Comparison of ENCODE assay signal across 1 cellular context in genomic region chr6:106847116-106847515, GRCh38.
TF ChIP-seq lines count a peak whose summit lies in the region.

No MANE protein-coding gene starts in this region.

TF ChIP-seq in K562, 482 proteins besides CTCF, POLR2A, EP300 and RAD21 (continued from another document and continues in another):
- TF ChIP-seq MAFK (IDR thresholded peaks at IDR 0.05; ENCODE audit: low read length) = no peak
- TF ChIP-seq, protein P1, sequence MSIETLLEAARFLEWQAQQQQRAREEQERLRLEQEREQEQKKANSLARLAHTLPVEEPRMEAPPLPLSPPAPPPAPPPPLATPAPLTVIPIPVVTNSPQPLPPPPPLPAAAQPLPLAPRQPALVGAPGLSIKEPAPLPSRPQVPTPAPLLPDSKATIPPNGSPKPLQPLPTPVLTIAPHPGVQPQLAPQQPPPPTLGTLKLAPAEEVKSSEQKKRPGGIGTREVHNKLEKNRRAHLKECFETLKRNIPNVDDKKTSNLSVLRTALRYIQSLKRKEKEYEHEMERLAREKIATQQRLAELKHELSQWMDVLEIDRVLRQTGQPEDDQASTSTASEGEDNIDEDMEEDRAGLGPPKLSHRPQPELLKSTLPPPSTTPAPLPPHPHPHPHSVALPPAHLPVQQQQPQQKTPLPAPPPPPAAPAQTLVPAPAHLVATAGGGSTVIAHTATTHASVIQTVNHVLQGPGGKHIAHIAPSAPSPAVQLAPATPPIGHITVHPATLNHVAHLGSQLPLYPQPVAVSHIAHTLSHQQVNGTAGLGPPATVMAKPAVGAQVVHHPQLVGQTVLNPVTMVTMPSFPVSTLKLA (conservative IDR thresholded peaks at IDR 0.05) = peak; percentile 92 to 94
- TF ChIP-seq, protein P2, sequence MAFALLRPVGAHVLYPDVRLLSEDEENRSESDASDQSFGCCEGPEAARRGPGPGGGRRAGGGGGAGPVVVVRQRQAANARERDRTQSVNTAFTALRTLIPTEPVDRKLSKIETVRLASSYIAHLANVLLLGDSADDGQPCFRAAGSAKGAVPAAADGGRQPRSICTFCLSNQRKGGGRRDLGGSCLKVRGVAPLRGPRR (CRISPR knock-in tag; IDR thresholded peaks at IDR 0.05) = no peak
- TF ChIP-seq, protein P3, sequence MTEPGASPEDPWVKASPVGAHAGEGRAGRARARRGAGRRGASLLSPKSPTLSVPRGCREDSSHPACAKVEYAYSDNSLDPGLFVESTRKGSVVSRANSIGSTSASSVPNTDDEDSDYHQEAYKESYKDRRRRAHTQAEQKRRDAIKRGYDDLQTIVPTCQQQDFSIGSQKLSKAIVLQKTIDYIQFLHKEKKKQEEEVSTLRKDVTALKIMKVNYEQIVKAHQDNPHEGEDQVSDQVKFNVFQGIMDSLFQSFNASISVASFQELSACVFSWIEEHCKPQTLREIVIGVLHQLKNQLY (CRISPR knock-in tag; conservative IDR thresholded peaks at IDR 0.05) = no peak
- no peak for TF ChIP-seq LCOR (CRISPR knock-in tag; IDR thresholded peaks at IDR 0.05)
- TF ChIP-seq FOXA3 (CRISPR knock-in tag; conservative IDR thresholded peaks at IDR 0.05 in 1 of 2, IDR thresholded peaks at IDR 0.05 in 1 of 2) = peak in 1 of 2 experiments; percentile 45; a peak in 2 of 4 replicates
- no peak for TF ChIP-seq CEBPG (CRISPR knock-in tag; IDR thresholded peaks at IDR 0.05)
- TF ChIP-seq CEBPG (tag; conservative IDR thresholded peaks at IDR 0.05 in 1 of 2, IDR thresholded peaks at IDR 0.05 in 1 of 2) = no peak
- TF ChIP-seq E2F1 (CRISPR knock-in tag; IDR thresholded peaks at IDR 0.05) = no peak
- 0 out of 2 replicates have a peak, but pooled peaks have one; percentile 34 for TF ChIP-seq NCOR1 (IDR thresholded peaks at IDR 0.05)
- TF ChIP-seq VEZF1 (CRISPR knock-in tag; IDR thresholded peaks at IDR 0.05) = peak; percentile 66; the same call in 1 of the 2 replicates
- TF ChIP-seq MECOM (CRISPR knock-in tag; IDR thresholded peaks at IDR 0.05) = peak; percentile 70; the same call in 1 of the 2 replicates
- TF ChIP-seq ZNF347 (CRISPR knock-in tag; IDR thresholded peaks at IDR 0.05; ENCODE audit: low read depth) = no peak
- TF ChIP-seq L3MBTL2 (IDR thresholded peaks at IDR 0.05) = peak; percentile 98
- TF ChIP-seq HDAC2 (IDR thresholded peaks at IDR 0.05) = 0 out of 2 replicates have a peak, but pooled peaks have one; percentile 32
- TF ChIP-seq, protein P4, sequence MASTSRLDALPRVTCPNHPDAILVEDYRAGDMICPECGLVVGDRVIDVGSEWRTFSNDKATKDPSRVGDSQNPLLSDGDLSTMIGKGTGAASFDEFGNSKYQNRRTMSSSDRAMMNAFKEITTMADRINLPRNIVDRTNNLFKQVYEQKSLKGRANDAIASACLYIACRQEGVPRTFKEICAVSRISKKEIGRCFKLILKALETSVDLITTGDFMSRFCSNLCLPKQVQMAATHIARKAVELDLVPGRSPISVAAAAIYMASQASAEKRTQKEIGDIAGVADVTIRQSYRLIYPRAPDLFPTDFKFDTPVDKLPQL (IDR thresholded peaks at IDR 0.05; ENCODE audit: extremely low read depth, insufficient read length) = no peak
- TF ChIP-seq CHD1 (IDR thresholded peaks at IDR 0.05; ENCODE audit: low read length) = no peak
- no peak for TF ChIP-seq ZNF232 (CRISPR knock-in tag; IDR thresholded peaks at IDR 0.05)
- TF ChIP-seq GABPA (tag; conservative IDR thresholded peaks at IDR 0.05; ENCODE audit: low read depth) = no peak
- no peak for TF ChIP-seq MCM5 (IDR thresholded peaks at IDR 0.05; ENCODE audit: low read depth)
- TF ChIP-seq GATA2 (CRISPR knock-in tag; IDR thresholded peaks at IDR 0.05) = peak; percentile 57; the same call in 1 of the 2 replicates
- peak; percentile 63 for TF ChIP-seq SMAD4 (CRISPR knock-in tag; conservative IDR thresholded peaks at IDR 0.05)
- TF ChIP-seq ZNF512 (tag; IDR thresholded peaks at IDR 0.05) = no peak
- TF ChIP-seq POLR2B (IDR thresholded peaks at IDR 0.05; ENCODE audit: low read depth, partially characterized antibody) = no peak
- TF ChIP-seq ZNF583 (CRISPR knock-in tag; IDR thresholded peaks at IDR 0.05) = no peak
- TF ChIP-seq, protein P5, sequence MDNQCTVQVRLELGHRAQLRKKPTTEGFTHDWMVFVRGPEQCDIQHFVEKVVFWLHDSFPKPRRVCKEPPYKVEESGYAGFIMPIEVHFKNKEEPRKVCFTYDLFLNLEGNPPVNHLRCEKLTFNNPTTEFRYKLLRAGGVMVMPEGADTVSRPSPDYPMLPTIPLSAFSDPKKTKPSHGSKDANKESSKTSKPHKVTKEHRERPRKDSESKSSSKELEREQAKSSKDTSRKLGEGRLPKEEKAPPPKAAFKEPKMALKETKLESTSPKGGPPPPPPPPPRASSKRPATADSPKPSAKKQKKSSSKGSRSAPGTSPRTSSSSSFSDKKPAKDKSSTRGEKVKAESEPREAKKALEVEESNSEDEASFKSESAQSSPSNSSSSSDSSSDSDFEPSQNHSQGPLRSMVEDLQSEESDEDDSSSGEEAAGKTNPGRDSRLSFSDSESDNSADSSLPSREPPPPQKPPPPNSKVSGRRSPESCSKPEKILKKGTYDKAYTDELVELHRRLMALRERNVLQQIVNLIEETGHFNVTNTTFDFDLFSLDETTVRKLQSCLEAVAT (IDR thresholded peaks at IDR 0.05) = peak; percentile 28 to 60; a peak in 1 of 4 replicates
- no peak for TF ChIP-seq HMGN3 (IDR thresholded peaks at IDR 0.05; ENCODE audit: borderline replicate concordance, extremely low read depth, insufficient read length, low read depth, low read length)
- TF ChIP-seq, protein P6, sequence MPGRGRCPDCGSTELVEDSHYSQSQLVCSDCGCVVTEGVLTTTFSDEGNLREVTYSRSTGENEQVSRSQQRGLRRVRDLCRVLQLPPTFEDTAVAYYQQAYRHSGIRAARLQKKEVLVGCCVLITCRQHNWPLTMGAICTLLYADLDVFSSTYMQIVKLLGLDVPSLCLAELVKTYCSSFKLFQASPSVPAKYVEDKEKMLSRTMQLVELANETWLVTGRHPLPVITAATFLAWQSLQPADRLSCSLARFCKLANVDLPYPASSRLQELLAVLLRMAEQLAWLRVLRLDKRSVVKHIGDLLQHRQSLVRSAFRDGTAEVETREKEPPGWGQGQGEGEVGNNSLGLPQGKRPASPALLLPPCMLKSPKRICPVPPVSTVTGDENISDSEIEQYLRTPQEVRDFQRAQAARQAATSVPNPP (IDR thresholded peaks at IDR 0.05; ENCODE audit: borderline replicate concordance, insufficient read depth, insufficient read length) = no peak
- TF ChIP-seq, protein P7, sequence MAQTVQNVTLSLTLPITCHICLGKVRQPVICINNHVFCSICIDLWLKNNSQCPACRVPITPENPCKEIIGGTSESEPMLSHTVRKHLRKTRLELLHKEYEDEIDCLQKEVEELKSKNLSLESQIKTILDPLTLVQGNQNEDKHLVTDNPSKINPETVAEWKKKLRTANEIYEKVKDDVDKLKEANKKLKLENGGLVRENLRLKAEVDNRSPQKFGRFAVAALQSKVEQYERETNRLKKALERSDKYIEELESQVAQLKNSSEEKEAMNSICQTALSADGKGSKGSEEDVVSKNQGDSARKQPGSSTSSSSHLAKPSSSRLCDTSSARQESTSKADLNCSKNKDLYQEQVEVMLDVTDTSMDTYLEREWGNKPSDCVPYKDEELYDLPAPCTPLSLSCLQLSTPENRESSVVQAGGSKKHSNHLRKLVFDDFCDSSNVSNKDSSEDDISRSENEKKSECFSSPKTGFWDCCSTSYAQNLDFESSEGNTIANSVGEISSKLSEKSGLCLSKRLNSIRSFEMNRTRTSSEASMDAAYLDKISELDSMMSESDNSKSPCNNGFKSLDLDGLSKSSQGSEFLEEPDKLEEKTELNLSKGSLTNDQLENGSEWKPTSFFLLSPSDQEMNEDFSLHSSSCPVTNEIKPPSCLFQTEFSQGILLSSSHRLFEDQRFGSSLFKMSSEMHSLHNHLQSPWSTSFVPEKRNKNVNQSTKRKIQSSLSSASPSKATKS (CRISPR knock-in tag; IDR thresholded peaks at IDR 0.05) = no peak
- no peak for TF ChIP-seq ZNF133 (CRISPR knock-in tag; IDR thresholded peaks at IDR 0.05)
- TF ChIP-seq, protein P8, sequence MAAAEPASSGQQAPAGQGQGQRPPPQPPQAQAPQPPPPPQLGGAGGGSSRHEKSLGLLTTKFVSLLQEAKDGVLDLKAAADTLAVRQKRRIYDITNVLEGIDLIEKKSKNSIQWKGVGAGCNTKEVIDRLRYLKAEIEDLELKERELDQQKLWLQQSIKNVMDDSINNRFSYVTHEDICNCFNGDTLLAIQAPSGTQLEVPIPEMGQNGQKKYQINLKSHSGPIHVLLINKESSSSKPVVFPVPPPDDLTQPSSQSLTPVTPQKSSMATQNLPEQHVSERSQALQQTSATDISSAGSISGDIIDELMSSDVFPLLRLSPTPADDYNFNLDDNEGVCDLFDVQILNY (CRISPR knock-in tag; IDR thresholded peaks at IDR 0.05) = no peak
- TF ChIP-seq, protein P9, sequence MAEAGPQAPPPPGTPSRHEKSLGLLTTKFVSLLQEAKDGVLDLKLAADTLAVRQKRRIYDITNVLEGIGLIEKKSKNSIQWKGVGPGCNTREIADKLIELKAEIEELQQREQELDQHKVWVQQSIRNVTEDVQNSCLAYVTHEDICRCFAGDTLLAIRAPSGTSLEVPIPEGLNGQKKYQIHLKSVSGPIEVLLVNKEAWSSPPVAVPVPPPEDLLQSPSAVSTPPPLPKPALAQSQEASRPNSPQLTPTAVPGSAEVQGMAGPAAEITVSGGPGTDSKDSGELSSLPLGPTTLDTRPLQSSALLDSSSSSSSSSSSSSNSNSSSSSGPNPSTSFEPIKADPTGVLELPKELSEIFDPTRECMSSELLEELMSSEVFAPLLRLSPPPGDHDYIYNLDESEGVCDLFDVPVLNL (CRISPR knock-in tag; IDR thresholded peaks at IDR 0.05; ENCODE audit: low read depth) = no peak
- no peak for TF ChIP-seq ZNF668 (CRISPR knock-in tag; IDR thresholded peaks at IDR 0.05)
- no peak for TF ChIP-seq RB1 (IDR thresholded peaks at IDR 0.05; ENCODE audit: low read depth)
- no peak for TF ChIP-seq FOS (IDR thresholded peaks at IDR 0.05; ENCODE audit: extremely low read depth, insufficient read length)
- peak in 1 of 2 experiments; percentile 61; a peak in 2 of 4 replicates for TF ChIP-seq SRF (CRISPR knock-in tag; IDR thresholded peaks at IDR 0.05)
- no peak for TF ChIP-seq ELF2 (CRISPR knock-in tag; IDR thresholded peaks at IDR 0.05)
- TF ChIP-seq TRIM28 (IDR thresholded peaks at IDR 0.05) = no peak
- TF ChIP-seq BACH1 (tag; IDR thresholded peaks at IDR 0.05) = no peak
- TF ChIP-seq REST (CRISPR knock-in tag; IDR thresholded peaks at IDR 0.05; ENCODE audit: low read depth) = no peak
- no peak for TF ChIP-seq CREM (IDR thresholded peaks at IDR 0.05; ENCODE audit: low read depth)
- no peak for TF ChIP-seq KLF1 (tag; IDR thresholded peaks at IDR 0.05)
- no peak for TF ChIP-seq ZNF778 (CRISPR knock-in tag; IDR thresholded peaks at IDR 0.05)
- no peak for TF ChIP-seq SAFB2 (IDR thresholded peaks at IDR 0.05; ENCODE audit: borderline replicate concordance, low read depth, low read length, severe bottlenecking)
- no peak for TF ChIP-seq ZNF445 (CRISPR knock-in tag; IDR thresholded peaks at IDR 0.05; ENCODE audit: low read depth)
- TF ChIP-seq ZNF121 (CRISPR knock-in tag; conservative IDR thresholded peaks at IDR 0.05) = no peak
- TF ChIP-seq MYNN (IDR thresholded peaks at IDR 0.05) = peak; percentile 96
- no peak for TF ChIP-seq MYNN (CRISPR knock-in tag; IDR thresholded peaks at IDR 0.05)
- peak; percentile 58; the same call in 1 of the 2 replicates for TF ChIP-seq STAT5A (IDR thresholded peaks at IDR 0.05; ENCODE audit: borderline replicate concordance, low read length)
